ENCODE assay signal across 2 cellular contexts in the genomic region with DNA sequence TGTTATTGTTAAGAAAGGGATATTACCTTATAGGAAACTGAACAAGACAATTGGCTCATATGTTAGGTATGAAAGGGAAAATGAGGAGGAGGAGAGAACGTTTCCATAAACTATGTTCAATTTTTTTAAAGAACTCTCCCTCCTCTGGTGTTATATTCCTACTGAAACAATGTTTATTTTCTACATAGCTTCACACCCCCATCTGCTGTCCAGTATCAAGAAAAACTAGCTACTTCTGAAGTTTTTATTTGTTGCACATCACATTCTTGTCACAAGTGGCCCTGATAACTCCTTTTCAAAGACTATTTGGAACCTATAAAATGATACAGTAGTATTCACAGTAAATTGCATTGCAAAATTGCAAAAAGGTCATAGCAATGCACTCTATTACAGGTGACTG.
TF ChIP-seq lines count a peak whose summit lies in the region.

No MANE protein-coding gene starts in this region.

TF ChIP-seq in SK-N-SH, 30 proteins besides CTCF, POLR2A, EP300 and RAD21 (continued from another document):
- TF ChIP-seq, protein P1, sequence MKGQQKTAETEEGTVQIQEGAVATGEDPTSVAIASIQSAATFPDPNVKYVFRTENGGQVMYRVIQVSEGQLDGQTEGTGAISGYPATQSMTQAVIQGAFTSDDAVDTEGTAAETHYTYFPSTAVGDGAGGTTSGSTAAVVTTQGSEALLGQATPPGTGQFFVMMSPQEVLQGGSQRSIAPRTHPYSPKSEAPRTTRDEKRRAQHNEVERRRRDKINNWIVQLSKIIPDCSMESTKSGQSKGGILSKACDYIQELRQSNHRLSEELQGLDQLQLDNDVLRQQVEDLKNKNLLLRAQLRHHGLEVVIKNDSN (IDR thresholded peaks at IDR 0.05; ENCODE audit: borderline replicate concordance, low read depth), result no peak
- TF ChIP-seq TCF12 (IDR thresholded peaks at IDR 0.05), result no peak
- TF ChIP-seq TAF1 (IDR thresholded peaks at IDR 0.05; ENCODE audit: borderline replicate concordance, low read depth, low read length), result no peak
- no peak for TF ChIP-seq FOXM1 (IDR thresholded peaks at IDR 0.05; ENCODE audit: low read depth)
- TF ChIP-seq, protein P2, sequence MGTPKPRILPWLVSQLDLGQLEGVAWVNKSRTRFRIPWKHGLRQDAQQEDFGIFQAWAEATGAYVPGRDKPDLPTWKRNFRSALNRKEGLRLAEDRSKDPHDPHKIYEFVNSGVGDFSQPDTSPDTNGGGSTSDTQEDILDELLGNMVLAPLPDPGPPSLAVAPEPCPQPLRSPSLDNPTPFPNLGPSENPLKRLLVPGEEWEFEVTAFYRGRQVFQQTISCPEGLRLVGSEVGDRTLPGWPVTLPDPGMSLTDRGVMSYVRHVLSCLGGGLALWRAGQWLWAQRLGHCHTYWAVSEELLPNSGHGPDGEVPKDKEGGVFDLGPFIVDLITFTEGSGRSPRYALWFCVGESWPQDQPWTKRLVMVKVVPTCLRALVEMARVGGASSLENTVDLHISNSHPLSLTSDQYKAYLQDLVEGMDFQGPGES (IDR thresholded peaks at IDR 0.05; ENCODE audit: low read depth, low read length), result no peak
- TF ChIP-seq GATA2 (CRISPR knock-in tag; IDR thresholded peaks at IDR 0.05), result no peak
- no peak for TF ChIP-seq POLR2AphosphoS5 (IDR thresholded peaks at IDR 0.05; ENCODE audit: low read depth, low read length)
- no peak for TF ChIP-seq RCOR1 (IDR thresholded peaks at IDR 0.05; ENCODE audit: low read length)
- TF ChIP-seq, protein P3, sequence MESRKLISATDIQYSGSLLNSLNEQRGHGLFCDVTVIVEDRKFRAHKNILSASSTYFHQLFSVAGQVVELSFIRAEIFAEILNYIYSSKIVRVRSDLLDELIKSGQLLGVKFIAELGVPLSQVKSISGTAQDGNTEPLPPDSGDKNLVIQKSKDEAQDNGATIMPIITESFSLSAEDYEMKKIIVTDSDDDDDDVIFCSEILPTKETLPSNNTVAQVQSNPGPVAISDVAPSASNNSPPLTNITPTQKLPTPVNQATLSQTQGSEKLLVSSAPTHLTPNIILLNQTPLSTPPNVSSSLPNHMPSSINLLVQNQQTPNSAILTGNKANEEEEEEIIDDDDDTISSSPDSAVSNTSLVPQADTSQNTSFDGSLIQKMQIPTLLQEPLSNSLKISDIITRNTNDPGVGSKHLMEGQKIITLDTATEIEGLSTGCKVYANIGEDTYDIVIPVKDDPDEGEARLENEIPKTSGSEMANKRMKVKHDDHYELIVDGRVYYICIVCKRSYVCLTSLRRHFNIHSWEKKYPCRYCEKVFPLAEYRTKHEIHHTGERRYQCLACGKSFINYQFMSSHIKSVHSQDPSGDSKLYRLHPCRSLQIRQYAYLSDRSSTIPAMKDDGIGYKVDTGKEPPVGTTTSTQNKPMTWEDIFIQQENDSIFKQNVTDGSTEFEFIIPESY (IDR thresholded peaks at IDR 0.05; ENCODE audit: borderline replicate concordance, low read depth), result no peak
- TF ChIP-seq FOXJ3 (CRISPR knock-in tag; IDR thresholded peaks at IDR 0.05), result no peak
- no peak for TF ChIP-seq RXRA (IDR thresholded peaks at IDR 0.05; ENCODE audit: borderline replicate concordance, low read depth)
- TF ChIP-seq, protein P4, sequence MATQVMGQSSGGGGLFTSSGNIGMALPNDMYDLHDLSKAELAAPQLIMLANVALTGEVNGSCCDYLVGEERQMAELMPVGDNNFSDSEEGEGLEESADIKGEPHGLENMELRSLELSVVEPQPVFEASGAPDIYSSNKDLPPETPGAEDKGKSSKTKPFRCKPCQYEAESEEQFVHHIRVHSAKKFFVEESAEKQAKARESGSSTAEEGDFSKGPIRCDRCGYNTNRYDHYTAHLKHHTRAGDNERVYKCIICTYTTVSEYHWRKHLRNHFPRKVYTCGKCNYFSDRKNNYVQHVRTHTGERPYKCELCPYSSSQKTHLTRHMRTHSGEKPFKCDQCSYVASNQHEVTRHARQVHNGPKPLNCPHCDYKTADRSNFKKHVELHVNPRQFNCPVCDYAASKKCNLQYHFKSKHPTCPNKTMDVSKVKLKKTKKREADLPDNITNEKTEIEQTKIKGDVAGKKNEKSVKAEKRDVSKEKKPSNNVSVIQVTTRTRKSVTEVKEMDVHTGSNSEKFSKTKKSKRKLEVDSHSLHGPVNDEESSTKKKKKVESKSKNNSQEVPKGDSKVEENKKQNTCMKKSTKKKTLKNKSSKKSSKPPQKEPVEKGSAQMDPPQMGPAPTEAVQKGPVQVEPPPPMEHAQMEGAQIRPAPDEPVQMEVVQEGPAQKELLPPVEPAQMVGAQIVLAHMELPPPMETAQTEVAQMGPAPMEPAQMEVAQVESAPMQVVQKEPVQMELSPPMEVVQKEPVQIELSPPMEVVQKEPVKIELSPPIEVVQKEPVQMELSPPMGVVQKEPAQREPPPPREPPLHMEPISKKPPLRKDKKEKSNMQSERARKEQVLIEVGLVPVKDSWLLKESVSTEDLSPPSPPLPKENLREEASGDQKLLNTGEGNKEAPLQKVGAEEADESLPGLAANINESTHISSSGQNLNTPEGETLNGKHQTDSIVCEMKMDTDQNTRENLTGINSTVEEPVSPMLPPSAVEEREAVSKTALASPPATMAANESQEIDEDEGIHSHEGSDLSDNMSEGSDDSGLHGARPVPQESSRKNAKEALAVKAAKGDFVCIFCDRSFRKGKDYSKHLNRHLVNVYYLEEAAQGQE (IDR thresholded peaks at IDR 0.05; ENCODE audit: low read depth, low read length), result no peak
- TF ChIP-seq MEF2A (IDR thresholded peaks at IDR 0.05; ENCODE audit: borderline replicate concordance, low read depth), result no peak
- TF ChIP-seq, protein P5, sequence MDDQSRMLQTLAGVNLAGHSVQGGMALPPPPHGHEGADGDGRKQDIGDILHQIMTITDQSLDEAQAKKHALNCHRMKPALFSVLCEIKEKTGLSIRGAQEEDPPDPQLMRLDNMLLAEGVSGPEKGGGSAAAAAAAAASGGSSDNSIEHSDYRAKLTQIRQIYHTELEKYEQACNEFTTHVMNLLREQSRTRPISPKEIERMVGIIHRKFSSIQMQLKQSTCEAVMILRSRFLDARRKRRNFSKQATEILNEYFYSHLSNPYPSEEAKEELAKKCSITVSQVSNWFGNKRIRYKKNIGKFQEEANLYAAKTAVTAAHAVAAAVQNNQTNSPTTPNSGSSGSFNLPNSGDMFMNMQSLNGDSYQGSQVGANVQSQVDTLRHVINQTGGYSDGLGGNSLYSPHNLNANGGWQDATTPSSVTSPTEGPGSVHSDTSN (IDR thresholded peaks at IDR 0.05), result no peak
TF ChIP-seq in SK-N-SH: peak in this region for 0.

TF ChIP-seq in SK-N-SH treated with all-trans-retinoic acid at 6 μM for 48 hours, 23 proteins besides CTCF, POLR2A, EP300 and RAD21 (continued from another document):
- TF ChIP-seq, protein P6, sequence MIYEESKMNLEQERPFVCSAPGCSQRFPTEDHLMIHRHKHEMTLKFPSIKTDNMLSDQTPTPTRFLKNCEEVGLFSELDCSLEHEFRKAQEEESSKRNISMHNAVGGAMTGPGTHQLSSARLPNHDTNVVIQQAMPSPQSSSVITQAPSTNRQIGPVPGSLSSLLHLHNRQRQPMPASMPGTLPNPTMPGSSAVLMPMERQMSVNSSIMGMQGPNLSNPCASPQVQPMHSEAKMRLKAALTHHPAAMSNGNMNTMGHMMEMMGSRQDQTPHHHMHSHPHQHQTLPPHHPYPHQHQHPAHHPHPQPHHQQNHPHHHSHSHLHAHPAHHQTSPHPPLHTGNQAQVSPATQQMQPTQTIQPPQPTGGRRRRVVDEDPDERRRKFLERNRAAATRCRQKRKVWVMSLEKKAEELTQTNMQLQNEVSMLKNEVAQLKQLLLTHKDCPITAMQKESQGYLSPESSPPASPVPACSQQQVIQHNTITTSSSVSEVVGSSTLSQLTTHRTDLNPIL (CRISPR knock-in tag; IDR thresholded peaks at IDR 0.05; ENCODE audit: low read depth), result no peak
- no peak for TF ChIP-seq ZNF8 (CRISPR knock-in tag; IDR thresholded peaks at IDR 0.05)
- TF ChIP-seq ESRRG (CRISPR knock-in tag; IDR thresholded peaks at IDR 0.05), result no peak
- no peak for TF ChIP-seq CSDC2 (CRISPR knock-in tag; IDR thresholded peaks at IDR 0.05)
- TF ChIP-seq, protein P7, sequence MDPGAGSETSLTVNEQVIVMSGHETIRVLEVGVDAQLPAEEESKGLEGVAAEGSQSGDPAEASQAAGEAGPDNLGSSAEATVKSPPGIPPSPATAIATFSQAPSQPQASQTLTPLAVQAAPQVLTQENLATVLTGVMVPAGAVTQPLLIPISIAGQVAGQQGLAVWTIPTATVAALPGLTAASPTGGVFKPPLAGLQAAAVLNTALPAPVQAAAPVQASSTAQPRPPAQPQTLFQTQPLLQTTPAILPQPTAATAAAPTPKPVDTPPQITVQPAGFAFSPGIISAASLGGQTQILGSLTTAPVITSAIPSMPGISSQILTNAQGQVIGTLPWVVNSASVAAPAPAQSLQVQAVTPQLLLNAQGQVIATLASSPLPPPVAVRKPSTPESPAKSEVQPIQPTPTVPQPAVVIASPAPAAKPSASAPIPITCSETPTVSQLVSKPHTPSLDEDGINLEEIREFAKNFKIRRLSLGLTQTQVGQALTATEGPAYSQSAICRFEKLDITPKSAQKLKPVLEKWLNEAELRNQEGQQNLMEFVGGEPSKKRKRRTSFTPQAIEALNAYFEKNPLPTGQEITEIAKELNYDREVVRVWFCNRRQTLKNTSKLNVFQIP (CRISPR knock-in tag; IDR thresholded peaks at IDR 0.05; ENCODE audit: borderline replicate concordance, low read depth), result no peak
TF ChIP-seq in SK-N-SH treated with all-trans-retinoic acid at 6 μM for 48 hours: peak in this region for 0.
